13 cellular contexts compared by ENCODE assay signal in the genomic region with DNA sequence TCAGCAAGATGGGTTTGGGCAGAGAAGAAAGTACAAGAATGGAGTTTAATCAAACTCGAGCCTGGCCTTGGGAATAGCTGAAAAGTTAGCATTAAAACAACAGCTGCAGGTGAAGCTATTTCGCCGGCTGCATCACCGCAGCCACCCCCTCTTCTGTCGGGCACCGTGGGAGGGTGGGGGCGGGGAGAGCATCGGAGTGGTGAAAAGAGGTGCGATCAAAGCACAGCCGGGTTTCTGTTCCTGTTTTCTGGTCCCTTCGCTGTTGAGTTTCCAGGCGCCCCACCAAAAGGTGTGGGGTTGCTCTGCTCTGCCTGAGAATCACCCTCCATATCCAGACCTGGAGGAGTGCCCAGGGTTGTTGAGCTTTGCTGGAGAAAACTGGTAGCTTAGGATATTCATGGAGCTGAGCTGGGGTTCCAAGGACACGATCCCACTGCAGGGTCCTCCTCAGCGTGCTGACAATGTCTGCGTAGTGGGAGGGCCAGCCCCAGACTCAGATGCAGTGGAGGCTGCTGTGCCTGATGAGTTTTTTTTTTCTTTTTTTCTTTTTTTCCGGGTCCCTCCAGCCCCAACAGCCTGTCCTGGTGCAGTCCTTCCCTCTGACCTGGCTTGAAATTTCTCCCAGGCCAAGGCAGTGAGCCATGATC.
DNase-seq lines count a peak whose midpoint lies in the region; ATAC-seq and TF ChIP-seq lines count a peak whose summit lies in the region.
"Had no signal": no experiment of that assay in that cellular context is flagged by ENCODE, and none has a peak within 500 bp of the region (broad histone marks: within the 10 kb centered on the region; RNA-seq: fewer than 3 reads in every experiment).

No MANE protein-coding gene starts in this region.

- TF ChIP-seq CTCF in GM06990 (IDR thresholded peaks at IDR 0.05; ENCODE audit: insufficient read depth, low read length, poor library complexity, severe bottlenecking): no peak
- TF ChIP-seq CTCF in Peyer's patch (IDR thresholded peaks at IDR 0.05): no peak
- no peak for TF ChIP-seq CTCF in WERI-Rb-1 (IDR thresholded peaks at IDR 0.05; ENCODE audit: low read depth, low read length)

- H3K4me3 ChIP-seq in GM06990 (replicated peaks; ENCODE audit: low read depth, low read length) (no peak overlapping the region), Peyer's patch (no peak overlapping the region), WERI-Rb-1 (ENCODE audit: low read depth, low read length) (no peak overlapping the region)
- H3K4me3 ChIP-seq: upper lobe of left lung had no signal

- H3K27ac ChIP-seq in Peyer's patch (peak overlapping the region in 1 of 4 donors; percentile 52), WERI-Rb-1 (no peak overlapping the region)
- H3K27ac ChIP-seq: upper lobe of left lung had no signal

- TF ChIP-seq POLR2A in Peyer's patch (IDR thresholded peaks at IDR 0.05): no peak

- peak; percentile 88 for ATAC-seq in GM18868 (IDR thresholded peaks at IDR 0.05; ENCODE audit: unreplicated experiment)
- peak; percentile 89 for ATAC-seq in HG02938 (IDR thresholded peaks at IDR 0.05; ENCODE audit: unreplicated experiment)
- ATAC-seq in HG02610 (IDR thresholded peaks at IDR 0.05; ENCODE audit: unreplicated experiment): no peak

- H3K36me3 ChIP-seq in GM06990 (ENCODE audit: control insufficient read depth, insufficient read depth, low read length) (no peaks in the 10 kb centered on the region), Peyer's patch (no peaks in the 10 kb centered on the region), WERI-Rb-1 (no peaks in the 10 kb centered on the region)
- H3K36me3 ChIP-seq: upper lobe of left lung had no signal

- no peaks in the 10 kb centered on the region for H3K9me3 ChIP-seq in Peyer's patch
- H3K9me3 ChIP-seq in WERI-Rb-1 (ENCODE audit: severe bottlenecking): peaks cover 3% of the 10 kb centered on the region
- H3K9me3 ChIP-seq: upper lobe of left lung had no signal

- DNase-seq in GM06990 (ENCODE audit: extremely low read depth, insufficient read length) (peak; percentile 86), Peyer's patch (peak in 2 of 3 donors; percentile 79 to 83), NCI-H1436 (lab: John Stamatoyannopoulos, UW) (no peak), WERI-Rb-1 (no peak)
- DNase-seq in stimulated activated naive CD4-positive, alpha-beta T cell (lab: John Stamatoyannopoulos, UW): no peak
- DNase-seq: CD8-positive, alpha-beta memory T cell; effector CD4-positive, alpha-beta T cell; GOT3; NCI-H1105 treated with DMSO at 0.1 percent for 48 hours; upper lobe of left lung had no signal

- H3K4me1 ChIP-seq in Peyer's patch: peaks cover 0 to 7% (median 0%) of the 10 kb centered on the region in 4 donors
- H3K4me1 ChIP-seq: upper lobe of left lung had no signal

- H3K27me3 ChIP-seq in GM06990 (replicated peaks; ENCODE audit: control insufficient read depth, insufficient read depth, low read length) (no peaks in the 10 kb centered on the region; the same call in 1 of the 2 replicates), Peyer's patch (no peaks in the 10 kb centered on the region), WERI-Rb-1 (ENCODE audit: insufficient read depth, low read depth, severe bottlenecking) (no peaks in the 10 kb centered on the region)
- H3K27me3 ChIP-seq: upper lobe of left lung had no signal

Comparison
In these comparisons a context has a peak if more than half of its experiments do, and no peak if none do; other contexts are left out.
1. DNase-seq: peak in GM06990 (single experiment) and Peyer's patch (2 of 3); none in NCI-H1436 (single experiment), stimulated activated naive CD4-positive, alpha-beta T cell (0 of 6) and WERI-Rb-1 (single experiment).